In the genomic region with DNA sequence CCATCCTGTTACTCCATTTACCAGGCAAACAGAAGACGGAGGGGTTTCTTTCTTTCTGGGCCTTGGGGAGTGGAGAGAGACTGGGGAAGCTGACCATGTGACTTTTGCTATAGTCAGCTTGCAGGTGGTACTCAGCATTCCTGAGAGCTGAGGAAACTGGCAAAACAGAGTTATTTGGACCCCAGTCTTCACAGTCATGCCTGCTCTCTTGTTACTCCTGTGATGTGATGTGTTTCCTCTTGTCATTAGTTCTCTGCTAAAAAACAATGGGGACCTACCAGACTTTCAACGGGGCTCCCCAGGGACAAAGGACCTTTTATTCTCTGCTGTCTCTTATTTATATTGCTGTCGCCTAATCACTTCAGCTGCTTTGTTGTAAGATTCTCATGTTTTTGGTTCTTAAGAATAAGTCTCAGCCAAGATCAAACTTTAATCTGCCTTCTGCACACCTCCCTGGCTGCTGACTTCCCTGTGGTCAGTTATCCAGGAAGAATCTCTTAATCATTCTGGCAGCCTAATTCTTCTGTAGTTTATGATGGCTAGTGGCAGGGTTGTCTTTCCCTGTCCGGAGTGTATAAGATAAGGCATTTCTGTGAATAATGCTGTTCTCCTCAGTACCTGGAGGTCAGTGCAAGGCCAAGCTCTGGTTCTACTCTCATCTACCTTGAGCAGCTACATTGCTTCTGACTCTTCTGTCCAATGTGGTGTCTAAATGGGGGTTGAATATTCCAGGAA, we compare ENCODE assay signal across 1 cellular context.
TF ChIP-seq lines count a peak whose summit lies in the region.

No MANE protein-coding gene starts in this region.

TF ChIP-seq in K562, 482 proteins besides CTCF, POLR2A, EP300 and RAD21 (continued from another document and continues in another):
- TF ChIP-seq CBFA2T3 (IDR thresholded peaks at IDR 0.05) (peak; percentile 96), HNRNPH1 (optimal IDR thresholded peaks at IDR 0.05; ENCODE audit: low read depth, low read length) (no peak), GTF3C2 (IDR thresholded peaks at IDR 0.05; ENCODE audit: borderline replicate concordance, extremely low read depth, insufficient read length) (no peak), RUNX1 (IDR thresholded peaks at IDR 0.05; ENCODE audit: low read depth) (0 out of 2 replicates have a peak, but pooled peaks have one; percentile 28), RNF2 (IDR thresholded peaks at IDR 0.05) (peak; percentile 45; the same call in 1 of the 2 replicates), ZNF282 (CRISPR knock-in tag; IDR thresholded peaks at IDR 0.05) (no peak), GATA2 (CRISPR knock-in tag; IDR thresholded peaks at IDR 0.05) (peak; percentile 82; the same call in 1 of the 2 replicates), MECOM (CRISPR knock-in tag; IDR thresholded peaks at IDR 0.05) (peak; percentile 82; the same call in 1 of the 2 replicates), SMARCE1 (IDR thresholded peaks at IDR 0.05) (peak; percentile 91), RBM34 (IDR thresholded peaks at IDR 0.05; ENCODE audit: borderline replicate concordance, insufficient read depth, low read length) (no peak), SRSF3 (IDR thresholded peaks at IDR 0.05; ENCODE audit: insufficient read depth, low read length) (no peak), HOMEZ (CRISPR knock-in tag; IDR thresholded peaks at IDR 0.05) (no peak), NR1H2 (CRISPR knock-in tag; IDR thresholded peaks at IDR 0.05) (no peak), ZNF584 (CRISPR knock-in tag; IDR thresholded peaks at IDR 0.05; ENCODE audit: low read depth) (no peak), HES1 (IDR thresholded peaks at IDR 0.05; ENCODE audit: low read depth) (peak; percentile 83; the same call in 1 of the 2 replicates), PHTF2 (CRISPR knock-in tag; IDR thresholded peaks at IDR 0.05) (no peak), HMG20A (CRISPR knock-in tag; conservative IDR thresholded peaks at IDR 0.05) (no peak), XRCC3 (IDR thresholded peaks at IDR 0.05) (no peak), DMBX1 (CRISPR knock-in tag; IDR thresholded peaks at IDR 0.05; ENCODE audit: borderline replicate concordance) (peak; percentile 29; the same call in 1 of the 2 replicates), FOXA1 (IDR thresholded peaks at IDR 0.05; ENCODE audit: borderline replicate concordance) (no peak), MTA2 (IDR thresholded peaks at IDR 0.05; ENCODE audit: low read depth) (peak; percentile 78), ZNF274 (IDR thresholded peaks at IDR 0.05; ENCODE audit: borderline replicate concordance, low read depth, low read length) (no peak), MEIS2 (IDR thresholded peaks at IDR 0.05; ENCODE audit: partially characterized antibody) (peak; percentile 98), TSC22D4 (tag; IDR thresholded peaks at IDR 0.05) (no peak), ZBTB12 (CRISPR knock-in tag; IDR thresholded peaks at IDR 0.05) (no peak), MAFK (IDR thresholded peaks at IDR 0.05; ENCODE audit: low read length) (no peak), SMARCC2 (IDR thresholded peaks at IDR 0.05; ENCODE audit: low read depth) (peak; percentile 67), HIVEP1 (CRISPR knock-in tag; IDR thresholded peaks at IDR 0.05) (no peak), NBN (IDR thresholded peaks at IDR 0.05; ENCODE audit: low read depth) (peak; percentile 74; the same call in 1 of the 2 replicates), FOXK1 (CRISPR knock-in tag; IDR thresholded peaks at IDR 0.05; ENCODE audit: borderline replicate concordance) (no peak), NCOA1 (IDR thresholded peaks at IDR 0.05; ENCODE audit: low read depth) (peak; percentile 83; the same call in 1 of the 2 replicates), ZNF318 (IDR thresholded peaks at IDR 0.05; ENCODE audit: borderline replicate concordance in 1 of 2, low read depth in 1 of 2) (no peak), DLX4 (CRISPR knock-in tag; IDR thresholded peaks at IDR 0.05) (no peak), SMARCA4 (IDR thresholded peaks at IDR 0.05) (peak; percentile 90), EZH2 (IDR thresholded peaks at IDR 0.05; ENCODE audit: borderline replicate concordance, low read depth, low read length) (no peak)
- TF ChIP-seq, protein P1, sequence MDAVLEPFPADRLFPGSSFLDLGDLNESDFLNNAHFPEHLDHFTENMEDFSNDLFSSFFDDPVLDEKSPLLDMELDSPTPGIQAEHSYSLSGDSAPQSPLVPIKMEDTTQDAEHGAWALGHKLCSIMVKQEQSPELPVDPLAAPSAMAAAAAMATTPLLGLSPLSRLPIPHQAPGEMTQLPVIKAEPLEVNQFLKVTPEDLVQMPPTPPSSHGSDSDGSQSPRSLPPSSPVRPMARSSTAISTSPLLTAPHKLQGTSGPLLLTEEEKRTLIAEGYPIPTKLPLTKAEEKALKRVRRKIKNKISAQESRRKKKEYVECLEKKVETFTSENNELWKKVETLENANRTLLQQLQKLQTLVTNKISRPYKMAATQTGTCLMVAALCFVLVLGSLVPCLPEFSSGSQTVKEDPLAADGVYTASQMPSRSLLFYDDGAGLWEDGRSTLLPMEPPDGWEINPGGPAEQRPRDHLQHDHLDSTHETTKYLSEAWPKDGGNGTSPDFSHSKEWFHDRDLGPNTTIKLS (IDR thresholded peaks at IDR 0.05; ENCODE audit: borderline replicate concordance, low read depth): no peak
- TF ChIP-seq, protein P2, sequence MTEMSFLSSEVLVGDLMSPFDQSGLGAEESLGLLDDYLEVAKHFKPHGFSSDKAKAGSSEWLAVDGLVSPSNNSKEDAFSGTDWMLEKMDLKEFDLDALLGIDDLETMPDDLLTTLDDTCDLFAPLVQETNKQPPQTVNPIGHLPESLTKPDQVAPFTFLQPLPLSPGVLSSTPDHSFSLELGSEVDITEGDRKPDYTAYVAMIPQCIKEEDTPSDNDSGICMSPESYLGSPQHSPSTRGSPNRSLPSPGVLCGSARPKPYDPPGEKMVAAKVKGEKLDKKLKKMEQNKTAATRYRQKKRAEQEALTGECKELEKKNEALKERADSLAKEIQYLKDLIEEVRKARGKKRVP (CRISPR knock-in tag; IDR thresholded peaks at IDR 0.05): no peak
- TF ChIP-seq, protein P3, sequence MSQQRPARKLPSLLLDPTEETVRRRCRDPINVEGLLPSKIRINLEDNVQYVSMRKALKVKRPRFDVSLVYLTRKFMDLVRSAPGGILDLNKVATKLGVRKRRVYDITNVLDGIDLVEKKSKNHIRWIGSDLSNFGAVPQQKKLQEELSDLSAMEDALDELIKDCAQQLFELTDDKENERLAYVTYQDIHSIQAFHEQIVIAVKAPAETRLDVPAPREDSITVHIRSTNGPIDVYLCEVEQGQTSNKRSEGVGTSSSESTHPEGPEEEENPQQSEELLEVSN (IDR thresholded peaks at IDR 0.05; ENCODE audit: borderline replicate concordance in 1 of 2, extremely low read depth in 1 of 2, insufficient read depth in 1 of 2, insufficient read length in 1 of 2, low read depth in 1 of 2, low read length in 1 of 2, poor library complexity in 1 of 2, severe bottlenecking in 1 of 2): no peak
